9 cellular contexts compared by ENCODE assay signal in the genomic region with DNA sequence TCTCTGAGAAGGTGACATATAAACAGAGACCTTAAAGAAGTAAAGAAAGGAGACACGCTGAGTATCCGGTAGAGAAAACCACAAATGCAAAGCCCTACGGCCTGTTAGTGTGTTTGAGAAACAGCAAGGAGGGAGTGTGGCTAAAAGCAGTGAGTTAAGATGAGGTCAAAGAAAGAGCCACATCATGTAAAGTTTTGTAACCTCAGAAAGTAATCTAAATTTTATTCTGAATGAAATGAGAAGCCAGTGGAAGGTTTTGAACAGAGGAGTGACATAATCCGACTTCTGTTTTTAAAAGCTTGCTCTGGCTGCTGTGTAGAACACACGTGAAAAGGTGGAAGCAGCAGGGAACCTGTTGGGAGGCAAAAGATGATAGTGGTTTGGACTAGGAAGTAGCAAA. TPM values are rescaled to one million over a fixed set of nuclear protein-coding genes. Genes with fewer than 3 reads are reported as not detected.
DNase-seq lines count a peak whose midpoint lies in the region; ATAC-seq and TF ChIP-seq lines count a peak whose summit lies in the region.
"Had no signal": no experiment of that assay in that cellular context is flagged by ENCODE, and none has a peak within 500 bp of the region (broad histone marks: within the 10 kb centered on the region; RNA-seq: fewer than 3 reads in every experiment).

No MANE protein-coding gene starts in this region.

- CTCF ChIA-PET in naive thymus-derived CD4-positive, alpha-beta T cell (lab: Charles Lee), result no interaction called here

- no peak for TF ChIP-seq CTCF in ascending aorta (IDR thresholded peaks at IDR 0.05)

- no peak overlapping the region for H3K4me3 ChIP-seq in naive thymus-derived CD4-positive, alpha-beta T cell (ENCODE audit: low read length)
- no peak overlapping the region for H3K4me3 ChIP-seq in ascending aorta
- H3K4me3 ChIP-seq: vagina had no signal

- peaks cover 15 to 27% of the 10 kb centered on the region in 2 donors for H3K4me1 ChIP-seq in naive thymus-derived CD4-positive, alpha-beta T cell (ENCODE audit: control insufficient read depth in 2 of 2, insufficient read depth in 2 of 2, low read length in 2 of 2)
- peaks cover 0 to 6% of the 10 kb centered on the region in 2 donors for H3K4me1 ChIP-seq in ascending aorta

- peak; percentile 69 for DNase-seq in MV-4-11 (lab: John Stamatoyannopoulos, UW)
- DNase-seq in naive thymus-derived CD4-positive, alpha-beta T cell, result peak in 3 of 9 donors; percentile 31 to 42 (median 42)
- DNase-seq in ascending aorta (ENCODE audit: low spot score in 2 of 2), result no peak
- no peak for DNase-seq in left ventricle myocardium superior
- no peak for DNase-seq in amygdala (lab: John Stamatoyannopoulos, UW)
- no peak for DNase-seq in COLO829 (ENCODE audit: low spot score)

- H3K9me3 Mint-ChIP-seq in naive thymus-derived CD4-positive, alpha-beta T cell, result no peaks in the 10 kb centered on the region

- H3K9me3 ChIP-seq in naive thymus-derived CD4-positive, alpha-beta T cell (ENCODE audit: control insufficient read depth in 2 of 3, low read length in 3 of 3), result no peaks in the 10 kb centered on the region
- H3K9me3 ChIP-seq in ascending aorta, result no peaks in the 10 kb centered on the region
- H3K9me3 ChIP-seq: vagina had no signal

- H3K27ac Mint-ChIP-seq in naive thymus-derived CD4-positive, alpha-beta T cell, result peak overlapping the region; percentile 18 to 84 (median 68)

- no peak overlapping the region for H3K27ac ChIP-seq in naive thymus-derived CD4-positive, alpha-beta T cell (ENCODE audit: low read depth, low read length)
- no peak overlapping the region for H3K27ac ChIP-seq in ascending aorta
- H3K27ac ChIP-seq: vagina had no signal

- H3K36me3 ChIP-seq in naive thymus-derived CD4-positive, alpha-beta T cell (ENCODE audit: control insufficient read depth in 2 of 3, insufficient read depth in 3 of 3, low read length in 3 of 3), result no peaks in the 10 kb centered on the region
- no peaks in the 10 kb centered on the region for H3K36me3 ChIP-seq in ascending aorta
- H3K36me3 ChIP-seq: vagina had no signal

- peaks cover 51 to 83% (median 68%) of the 10 kb centered on the region in 7 donors for H3K4me1 Mint-ChIP-seq in naive thymus-derived CD4-positive, alpha-beta T cell

- ATAC-seq in GM19025 (IDR thresholded peaks at IDR 0.05; ENCODE audit: low read depth, unreplicated experiment) (peak; percentile 80), HG02759 (IDR thresholded peaks at IDR 0.05; ENCODE audit: unreplicated experiment) (peak; percentile 75), left ventricle myocardium superior (no peak)
- ATAC-seq in naive thymus-derived CD4-positive, alpha-beta T cell, result peak; percentile 81

- intact Hi-C loops in naive thymus-derived CD4-positive, alpha-beta T cell (cut with micrococcal nuclease), result loop anchor here in 1 of 2 donors (5.0 kb wide), 1 partner anchor 33 kb away; no protein-coding TSS in a partner anchor
- intact Hi-C loops in ascending aorta (cut with DNase I), result no loop called here
- intact Hi-C loops in left ventricle myocardium superior (cut with micrococcal nuclease), result no loop called here

- H3K27me3 Mint-ChIP-seq in naive thymus-derived CD4-positive, alpha-beta T cell, result no peaks in the 10 kb centered on the region

- POLR2A ChIA-PET in naive thymus-derived CD4-positive, alpha-beta T cell (lab: Charles Lee), result no interaction called here

- H3K36me3 Mint-ChIP-seq in naive thymus-derived CD4-positive, alpha-beta T cell, result peaks cover 6 to 29% (median 18%) of the 10 kb centered on the region in 5 donors

- H3K27me3 ChIP-seq in naive thymus-derived CD4-positive, alpha-beta T cell (ENCODE audit: control insufficient read depth in 2 of 2, insufficient read depth in 2 of 2, low read length in 2 of 2), result no peaks in the 10 kb centered on the region
- H3K27me3 ChIP-seq in ascending aorta, result no peaks in the 10 kb centered on the region
- H3K27me3 ChIP-seq: vagina had no signal

- H3K4me3 Mint-ChIP-seq in naive thymus-derived CD4-positive, alpha-beta T cell, result peak overlapping the region in 9 of 10 donors; percentile 13 to 75 (median 54)

RNA-seq across cellular contexts. Expression of a gene that starts 32.6 kb away (rescaled TPM):
- total RNA-seq in naive thymus-derived CD4-positive, alpha-beta T cell, result 10 to 100 TPM; 36.9 to 47.8 (median 37.7) TPM
- 10 to 100 TPM; 29.2 to 36.4 TPM for polyA plus RNA-seq in naive thymus-derived CD4-positive, alpha-beta T cell
- total RNA-seq in ascending aorta (5.7 TPM), left ventricle myocardium superior (36.9 TPM)
